10 cellular contexts compared by ENCODE assay signal in genomic region chr16:7086842-7087616, GRCh38.
DNase-seq lines count a peak whose midpoint lies in the region; ATAC-seq and TF ChIP-seq lines count a peak whose summit lies in the region.
"Had no signal": no experiment of that assay in that cellular context is flagged by ENCODE, and none has a peak within 500 bp of the region (broad histone marks: within the 10 kb centered on the region; RNA-seq: fewer than 3 reads in every experiment).

No MANE protein-coding gene starts in this region.

- H2AFZ ChIP-seq in OCI-LY1 (ENCODE audit: low read length): no peak overlapping the region

- no peaks in the 10 kb centered on the region for H4K20me1 ChIP-seq in OCI-LY1 (ENCODE audit: insufficient read depth, low read length)

- no peaks in the 10 kb centered on the region for H3K79me2 ChIP-seq in OCI-LY1 (ENCODE audit: insufficient read depth, low read length)

- H3K4me3 ChIP-seq in OCI-LY1 (ENCODE audit: low read depth, low read length, poor library complexity, severe bottlenecking): no peak overlapping the region

- H3K9me3 ChIP-seq in OCI-LY1 (ENCODE audit: low read length): no peaks in the 10 kb centered on the region

- DNase-seq in SHP77 (lab: John Stamatoyannopoulos, UW) (peak; percentile 36 to 51), SHP77 treated with DMSO at 0.1 percent for 48 hours (lab: John Stamatoyannopoulos, UW) (no peak), hypothalamus (lab: John Stamatoyannopoulos, UW) (peak in 40 of 51 donors; percentile 0 to 58 (median 14)), substantia nigra (lab: John Stamatoyannopoulos, UW) (peak in 39 of 49 donors; percentile 0 to 75 (median 23)), NCI-H345 treated with DMSO at 0.1 percent for 48 hours (lab: John Stamatoyannopoulos, UW; ENCODE audit: unreplicated experiment) (no peak)
- DNase-seq: central memory CD4-positive, alpha-beta T cell; T1000 had no signal

- H3F3A ChIP-seq in OCI-LY1 (ENCODE audit: insufficient read depth, low read length): no peaks in the 10 kb centered on the region

- ATAC-seq in GM18498 (IDR thresholded peaks at IDR 0.05; ENCODE audit: unreplicated experiment) (no peak), HG02973 (IDR thresholded peaks at IDR 0.05; ENCODE audit: unreplicated experiment) (no peak)

- no peaks in the 10 kb centered on the region for H3K4me1 ChIP-seq in OCI-LY1 (ENCODE audit: insufficient read depth, low read length, severe bottlenecking)

- H3K36me3 ChIP-seq in OCI-LY1 (ENCODE audit: insufficient read depth, low read length): no peaks in the 10 kb centered on the region

- no peak overlapping the region for H3K27ac ChIP-seq in OCI-LY1 (ENCODE audit: low read depth, low read length, poor library complexity, severe bottlenecking)
- no peak overlapping the region for H3K27ac ChIP-seq in substantia nigra (ENCODE audit: low read depth, low read length, poor library complexity, severe bottlenecking)

- no peaks in the 10 kb centered on the region for H3K27me3 ChIP-seq in OCI-LY1 (ENCODE audit: insufficient read depth, low read length)

- no peak overlapping the region for H3K9ac ChIP-seq in OCI-LY1 (ENCODE audit: low read length)

- peak; percentile 35; the same call in 1 of the 2 replicates for TF ChIP-seq CTCF in OCI-LY1 (IDR thresholded peaks at IDR 0.05; ENCODE audit: low read length)

- no peaks in the 10 kb centered on the region for H3K9me2 ChIP-seq in OCI-LY1 (ENCODE audit: low read depth, low read length)

- no peak overlapping the region for H3K4me2 ChIP-seq in OCI-LY1 (ENCODE audit: low read length)

Comparison
In these comparisons a context has a peak if more than half of its experiments do, and no peak if none do; other contexts are left out.
1. DNase-seq: peak in SHP77 (2 of 2), hypothalamus (40 of 51) and substantia nigra (39 of 49); none in SHP77 treated with DMSO at 0.1 percent for 48 hours (single experiment) and NCI-H345 treated with DMSO at 0.1 percent for 48 hours (single experiment).